14 cellular contexts compared by ENCODE assay signal in the genomic region with DNA sequence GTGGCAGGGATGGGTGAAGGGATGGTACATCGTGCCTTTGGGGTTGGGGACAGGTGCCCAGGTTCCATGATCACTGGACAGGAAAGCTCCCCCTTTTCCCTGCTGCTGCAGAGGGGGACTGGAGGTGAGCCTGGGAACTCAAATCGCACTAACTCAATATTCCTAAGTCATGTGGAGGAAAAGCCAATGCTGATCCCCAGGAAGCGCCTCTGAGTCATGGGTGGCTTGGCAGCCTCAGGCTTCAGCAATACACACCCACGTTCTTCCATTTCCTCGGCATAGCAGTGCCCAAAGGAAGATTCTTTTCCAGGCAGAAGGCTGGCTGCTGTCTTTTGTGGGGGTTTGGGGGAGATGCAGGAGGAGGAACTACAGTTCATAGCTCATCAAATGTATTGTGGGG.
DNase-seq lines count a peak whose midpoint lies in the region; ATAC-seq and TF ChIP-seq lines count a peak whose summit lies in the region.
"Had no signal": no experiment of that assay in that cellular context is flagged by ENCODE, and none has a peak within 500 bp of the region (broad histone marks: within the 10 kb centered on the region; RNA-seq: fewer than 3 reads in every experiment).

No MANE protein-coding gene starts in this region.

- no peak overlapping the region for H3K4me3 Mint-ChIP-seq in nephron
- H3K4me3 Mint-ChIP-seq: WTC11 had no signal

- DNase-seq in AG08396 (ENCODE audit: low spot score) (peak; percentile 29), M059J (ENCODE audit: low read depth) (peak; percentile 59), dermis blood vessel endothelial cell (peak; percentile 73), H4 (ENCODE audit: low spot score) (no peak), OCI-M2 (lab: John Stamatoyannopoulos, UW; ENCODE audit: unreplicated experiment) (no peak), NCI-H2196 (lab: John Stamatoyannopoulos, UW; ENCODE audit: unreplicated experiment) (no peak)
- DNase-seq: activated T-cell treated with anti-CD3 and anti-CD28 coated beads, Interleukin-2, amount 50 U/mL, for 1 hour; BE2C; effector memory CD4-positive, alpha-beta T cell; hippocampal formation; ovary had no signal

- peaks cover 29% of the 10 kb centered on the region for H3K4me1 Mint-ChIP-seq in nephron

- H3K27me3 Mint-ChIP-seq in nephron (ENCODE audit: low read depth), result no peaks in the 10 kb centered on the region

- no peaks in the 10 kb centered on the region for H3K36me3 Mint-ChIP-seq in nephron (ENCODE audit: low read depth)
- H3K36me3 Mint-ChIP-seq: WTC11 had no signal

- no peaks in the 10 kb centered on the region for H3K9me3 Mint-ChIP-seq in nephron
- H3K9me3 Mint-ChIP-seq: WTC11 had no signal

- H3K27ac Mint-ChIP-seq in nephron, result peak overlapping the region in 2 of 3 experiments; percentile 37 to 58
- H3K27ac Mint-ChIP-seq: WTC11 had no signal

- no peak for ATAC-seq in GM19023 (IDR thresholded peaks at IDR 0.05; ENCODE audit: unreplicated experiment)
- ATAC-seq: WTC11 had no signal

- TF ChIP-seq CTCF in nephron (IDR thresholded peaks at IDR 0.05; ENCODE audit: unreplicated experiment in 3 of 3), result no peak

Comparison
In these comparisons a context has a peak if more than half of its experiments do, and no peak if none do; other contexts are left out.
1. DNase-seq: peak in AG08396 (single experiment), M059J (single experiment) and dermis blood vessel endothelial cell (single experiment); none in H4 (single experiment), OCI-M2 (single experiment) and NCI-H2196 (single experiment).